ENCODE assay signal across 8 cellular contexts in the genomic region with DNA sequence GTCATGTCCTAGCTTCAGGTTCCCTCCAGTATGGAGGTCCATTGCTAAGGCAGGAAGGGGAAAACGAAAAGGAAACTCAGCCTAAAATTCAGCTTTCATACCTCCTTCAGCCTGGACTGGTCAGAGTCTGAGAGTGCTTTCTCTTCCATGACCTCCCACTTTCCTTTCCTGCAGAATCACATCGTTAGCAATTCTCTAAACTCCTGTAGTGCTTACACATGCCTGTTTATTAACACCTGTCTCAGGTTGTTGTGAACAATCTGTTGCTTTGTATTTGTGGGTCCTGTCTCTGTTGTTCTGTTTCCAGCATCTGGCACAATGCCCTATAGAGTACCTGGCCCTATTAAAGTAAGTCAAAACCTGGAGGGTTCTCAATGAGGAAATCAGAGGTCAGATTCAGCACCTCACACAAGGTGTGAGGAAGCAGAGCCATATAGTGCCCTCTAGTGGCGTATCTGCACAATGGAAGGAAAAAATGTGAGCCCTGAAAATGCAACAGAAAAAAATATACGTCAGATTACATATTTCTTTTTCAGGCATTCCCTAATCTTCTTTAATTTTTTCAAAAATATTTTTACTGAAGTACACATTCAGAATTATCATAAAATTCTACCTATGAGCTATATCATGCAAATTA. TPM values are rescaled to one million over a fixed set of nuclear protein-coding genes. Genes with fewer than 3 reads are reported as not detected.
DNase-seq lines count a peak whose midpoint lies in the region; ATAC-seq, FAIRE-seq and TF ChIP-seq lines count a peak whose summit lies in the region.
"Not testable (repeated sequence)": the region's sequence is repeated elsewhere in the genome, so short reads cannot be mapped to it uniquely, and the experiment has no call there.

No MANE protein-coding gene starts in this region.

- not testable (repeated sequence) for H3K36me3 Mint-ChIP-seq in CD8-positive, alpha-beta T cell

- H3K9me3 ChIP-seq in CD8-positive, alpha-beta T cell (ENCODE audit: low read length); mammary epithelial cell (replicated peaks; ENCODE audit: insufficient read depth, low read length); kidney (ENCODE audit: control insufficient read depth in 1 of 2, low read length in 2 of 2): not testable (repeated sequence)

- not testable (repeated sequence) for H3K9ac ChIP-seq in mammary epithelial cell (ENCODE audit: insufficient read depth, low read length); kidney (ENCODE audit: low read length in 2 of 2)

- in situ Hi-C loops in SK-MEL-5 (cut with HindIII; ENCODE audit: low pct_unique_long_range_greater_than_20kb, low sequenced_read_pairs); mammary epithelial cell (cut with MboI; ENCODE audit: low sequenced_read_pairs in 2 of 2): not testable (repeated sequence)

- FAIRE-seq in kidney (lab: Jason Lieb, UNC), result not testable (repeated sequence)

- not testable (repeated sequence) for H3K79me2 ChIP-seq in mammary epithelial cell (ENCODE audit: insufficient read depth, low read length)

- not testable (repeated sequence) for H3K27me3 ChIP-seq in CD8-positive, alpha-beta T cell (ENCODE audit: insufficient read depth, low read length); mammary epithelial cell (ENCODE audit: insufficient read depth, low read length)

- H4K20me1 ChIP-seq in mammary epithelial cell (ENCODE audit: insufficient read depth, low read length), result not testable (repeated sequence)

- H3K36me3 ChIP-seq in CD8-positive, alpha-beta T cell (ENCODE audit: insufficient read depth, low read length); mammary epithelial cell (ENCODE audit: insufficient read depth, low read length); kidney (ENCODE audit: control insufficient read depth in 1 of 2, insufficient read depth in 2 of 2, low read length in 2 of 2): not testable (repeated sequence)

- not testable (repeated sequence) for H3K4me1 Mint-ChIP-seq in CD8-positive, alpha-beta T cell (ENCODE audit: low read depth)

- POLR2A ChIA-PET in CD8-positive, alpha-beta T cell (lab: Charles Lee), result not testable (repeated sequence)

- H3K27ac ChIP-seq in CD8-positive, alpha-beta T cell (ENCODE audit: low read depth, low read length); mammary epithelial cell (ENCODE audit: insufficient read depth, low read depth, low read length); kidney (ENCODE audit: low read depth in 2 of 2, low read length in 2 of 2): not testable (repeated sequence)

- not testable (repeated sequence) for H3K9me3 Mint-ChIP-seq in CD8-positive, alpha-beta T cell

- not testable (repeated sequence) for H3K4me3 ChIP-seq in CD8-positive, alpha-beta T cell (ENCODE audit: low read depth, low read length); mammary epithelial cell (replicated peaks in 1 of 3; ENCODE audit: insufficient read depth in 1 of 3, low read depth in 2 of 3, low read length in 3 of 3); kidney (ENCODE audit: low read length in 2 of 2)

- peak; percentile 52 for TF ChIP-seq CTCF in CD8-positive, alpha-beta T cell (IDR thresholded peaks at IDR 0.05)
- TF ChIP-seq CTCF in mammary epithelial cell (conservative IDR thresholded peaks at IDR 0.05 in 1 of 2, IDR thresholded peaks at IDR 0.05 in 1 of 2; ENCODE audit: extremely low read depth in 1 of 2, insufficient read depth in 1 of 2, low read depth in 1 of 2, low read length in 2 of 2) (peak; percentile 57 to 68), kidney (IDR thresholded peaks at IDR 0.05; ENCODE audit: borderline replicate concordance, extremely low read depth, insufficient read depth) (peak; percentile 49)

- dilution Hi-C loops in mammary epithelial cell (cut with HindIII; ENCODE audit: low sequenced_read_pairs), result not testable (repeated sequence)

- intact Hi-C loops in CD8-positive, alpha-beta T cell (cut with DNase I, micrococcal nuclease), result loop anchor here in 1 of 2 experiments (10.0 kb wide), 1 partner anchor 588 kb away; no protein-coding TSS in a partner anchor
- intact Hi-C loops in mammary epithelial cell (cut with micrococcal nuclease), result loop anchor here (1.0 kb wide), 1 partner anchor 369 kb away; no protein-coding TSS in a partner anchor
- intact Hi-C loops in kidney (cut with DNase I), result not testable (repeated sequence)

- H3K4me3 Mint-ChIP-seq in CD8-positive, alpha-beta T cell, result not testable (repeated sequence)

- H3K27me3 Mint-ChIP-seq in CD8-positive, alpha-beta T cell (ENCODE audit: low read depth), result not testable (repeated sequence)

- not testable (repeated sequence) for BruUV-seq in mammary epithelial cell (replicated peaks; lab: Mats Ljungman, UMichigan)

- not testable (repeated sequence) for H3K4me1 ChIP-seq in CD8-positive, alpha-beta T cell (ENCODE audit: insufficient read depth, low read length); mammary epithelial cell (ENCODE audit: insufficient read depth, low read length); kidney (ENCODE audit: control insufficient read depth in 1 of 2, insufficient read depth in 1 of 2, low read depth in 1 of 2, low read length in 2 of 2)

- H2AFZ ChIP-seq in mammary epithelial cell (ENCODE audit: low read depth, low read length), result not testable (repeated sequence)

- not testable (repeated sequence) for H3K4me2 ChIP-seq in mammary epithelial cell (ENCODE audit: insufficient read depth, low read depth, low read length)

- CTCF ChIA-PET in CD8-positive, alpha-beta T cell (lab: Charles Lee), result interaction anchor here (0.7 kb wide), 1 partner anchor 56 kb away, joined by 4 read pairs; no protein-coding TSS in a partner anchor
- CTCF ChIA-PET in mammary epithelial cell (lab: Charles Lee; ENCODE audit: low non-redundant PET), result not testable (repeated sequence)

- 36% methylated on average over 4 of the region's 4 CpGs for WGBS in mammary epithelial cell (ENCODE audit: low coverage, missing lambda C conversion rate)

- H3K27ac Mint-ChIP-seq in CD8-positive, alpha-beta T cell, result not testable (repeated sequence)

- ATAC-seq in CD8-positive, alpha-beta T cell, result not testable (repeated sequence)
- ATAC-seq in GM18907 (IDR thresholded peaks at IDR 0.05; ENCODE audit: unreplicated experiment) (peak; percentile 88), HG02852 (IDR thresholded peaks at IDR 0.05; ENCODE audit: unreplicated experiment) (peak; percentile 80)

- DNase-seq in CD8-positive, alpha-beta T cell, result peak in 2 of 7 experiments; percentile 1 to 31
- DNase-seq in M059J (ENCODE audit: low read depth) (peak; percentile 2), SK-MEL-5 (ENCODE audit: low read depth, low spot score) (peak; percentile 46), mammary epithelial cell (peak; percentile 11)
- not testable (repeated sequence) for DNase-seq in kidney
- DNase-seq in stimulated activated CD4-positive, alpha-beta T cell treated with anti-CD3 and anti-CD28 coated beads, Interleukin-15, amount 100 ng/mL, for 24 hours, result peak; percentile 20

RNA-seq across cellular contexts. Expression of a gene that starts 2.3 kb away (rescaled TPM):
- not detected for total RNA-seq in CD8-positive, alpha-beta T cell
- not detected in 2 replicates for total RNA-seq in M059J (2014; rRNA removed; shearing (Covaris generic))
- total RNA-seq in SK-MEL-5 (2014; rRNA removed; shearing (Covaris generic)), result not detected in 2 replicates
- not detected in 2 replicates for polyA plus RNA-seq in SK-MEL-5 (2015; cell fraction: cytosol; rRNA removed)
- not detected in 2 replicates for polyA plus RNA-seq in SK-MEL-5 (2015; cell fraction: nucleus; rRNA removed)
- total RNA-seq in mammary epithelial cell (not detected), kidney (not detected)
- polyA plus RNA-seq in mammary epithelial cell (not detected), kidney (ENCODE audit: insufficient read depth, low read depth, low replicate concordance) (2.6 TPM)
- polyA minus RNA-seq in mammary epithelial cell, result not detected
